8 cellular contexts compared by ENCODE assay signal in genomic region chr2:85539361-85540130, GRCh38. TPM values are rescaled to one million over a fixed set of nuclear protein-coding genes. Genes with fewer than 3 reads are reported as not detected.
DNase-seq lines count a peak whose midpoint lies in the region; TF ChIP-seq lines count a peak whose summit lies in the region.

No MANE protein-coding gene starts in this region.

- H3K27me3 ChIP-seq in GM23248 (replicated peaks; ENCODE audit: insufficient read depth) (no peaks in the 10 kb centered on the region), Loucy (ENCODE audit: insufficient read depth, low read length, poor library complexity, severe bottlenecking) (peaks cover 4% of the 10 kb centered on the region)

- in situ Hi-C loops in GM23248 (cut with MboI) = no loop called here

- H3K4me3 ChIP-seq in GM23248 (peak overlapping the region; percentile 92), Loucy (ENCODE audit: low read length, poor library complexity, severe bottlenecking) (peak overlapping the region; percentile 93)

- H3F3A ChIP-seq in GM23248 (ENCODE audit: insufficient read depth) (peaks cover 64% of the 10 kb centered on the region), Loucy (ENCODE audit: low read depth) (peaks cover 3% of the 10 kb centered on the region; the same call in 1 of the 2 replicates)

- peaks cover 37% of the 10 kb centered on the region for H3K4me1 ChIP-seq in GM23248 (ENCODE audit: insufficient read depth)
- peaks cover 54% of the 10 kb centered on the region for H3K4me1 ChIP-seq in Loucy (ENCODE audit: insufficient read depth, low read length, poor library complexity, severe bottlenecking)

- peak; percentile 80 for DNase-seq in GM03348 (ENCODE audit: low spot score)
- DNase-seq in GM23248 = peak; percentile 82
- peak; percentile 61 for DNase-seq in activated CD4-positive, CD25-positive, alpha-beta regulatory T cell treated with anti-CD3 and anti-CD28 coated beads, Interleukin-2, amount 50 U/mL, for 16 hours (ENCODE audit: low read depth, low spot score)
- DNase-seq in cerebellar cortex (ENCODE audit: low spot score) = peak; percentile 66
- DNase-seq in kidney tubule cell (ENCODE audit: low spot score) = peak; percentile 71
- DNase-seq in stimulated activated CD4-positive, alpha-beta T cell treated with anti-CD3 and anti-CD28 coated beads, Interleukin-1b, Interleukin-23, amount 100 ng/mL, for 4 hours (ENCODE audit: low read depth in 2 of 2) = peak; percentile 73
- no peak for DNase-seq in SHP77 (lab: John Stamatoyannopoulos, UW)

- peak overlapping the region; percentile 95 for H3K27ac ChIP-seq in GM23248

- H3K9me2 ChIP-seq in GM23248 (ENCODE audit: insufficient read depth) (no peaks in the 10 kb centered on the region), Loucy (replicated peaks; ENCODE audit: low read depth, low read length) (no peaks in the 10 kb centered on the region)

- H4K20me1 ChIP-seq in GM23248 (ENCODE audit: insufficient read depth) (peaks cover 30% of the 10 kb centered on the region), Loucy (ENCODE audit: insufficient read depth, low read length, poor library complexity, severe bottlenecking) (peaks cover 52% of the 10 kb centered on the region)

- H3K4me2 ChIP-seq in GM23248 (ENCODE audit: unreplicated experiment) (peak overlapping the region; percentile 100), Loucy (ENCODE audit: low read depth, low read length, poor library complexity, severe bottlenecking) (peak overlapping the region; percentile 97)

- H3K9me3 ChIP-seq in GM23248 (ENCODE audit: low read depth) (no peaks in the 10 kb centered on the region), Loucy (ENCODE audit: insufficient read depth, low read depth, low read length) (no peaks in the 10 kb centered on the region)

- no peak for TF ChIP-seq CTCF in Loucy (conservative IDR thresholded peaks at IDR 0.05; ENCODE audit: low read length)

- peak overlapping the region; percentile 98 for H3K9ac ChIP-seq in GM23248
- peak overlapping the region; percentile 100 for H3K9ac ChIP-seq in Loucy (ENCODE audit: low read depth, low read length, poor library complexity, severe bottlenecking)

- H3K79me2 ChIP-seq in GM23248 (ENCODE audit: insufficient read depth) = peaks cover 68% of the 10 kb centered on the region
- peaks cover 88% of the 10 kb centered on the region for H3K79me2 ChIP-seq in Loucy (ENCODE audit: insufficient read depth, low read length)

- H2AFZ ChIP-seq in GM23248 (no peak overlapping the region), Loucy (ENCODE audit: low read length) (no peak overlapping the region)

- 0 to 2% methylated on average over 25 to 54 of the region's 67 CpGs for WGBS in GM23248 (ENCODE audit: low coverage in 1 of 2, low lambda C conversion rate in 2 of 2, missing lambda C conversion rate in 2 of 2), 2 experiments

- H3K36me3 ChIP-seq in GM23248 (ENCODE audit: low read depth) (peaks cover 42% of the 10 kb centered on the region), Loucy (ENCODE audit: insufficient read depth, low read length) (peaks cover 47% of the 10 kb centered on the region)

RNA-seq across cellular contexts. Expression of gene MAT2A, which starts 0.6 kb away (rescaled TPM):
- total RNA-seq in GM23248 (2014; rRNA removed; shearing (Covaris generic)) = 104 and 125 TPM in 2 replicates
- polyA plus RNA-seq in GM23248 (2016; fragmentation: Nextera tagmentation; extraction: Ambion mirVana) = 193 and 217 TPM in 2 replicates

RNA-seq across cellular contexts. Expression of gene GGCX, which starts 21.7 kb away (rescaled TPM):
- 74.7 and 81.3 TPM in 2 replicates for total RNA-seq in GM23248 (2014; rRNA removed; shearing (Covaris generic))
- 62.7 and 65.4 TPM in 2 replicates for polyA plus RNA-seq in GM23248 (2016; fragmentation: Nextera tagmentation; extraction: Ambion mirVana)

RNA-seq across cellular contexts. Expression of gene VAMP8, which starts 37.8 kb away (rescaled TPM):
- 1.7 TPM in 1 of 2 replicates, not detected in the other for total RNA-seq in GM23248 (2014; rRNA removed; shearing (Covaris generic))
- polyA plus RNA-seq in GM23248 (2016; fragmentation: Nextera tagmentation; extraction: Ambion mirVana) = 1.0 and 1.2 TPM in 2 replicates

RNA-seq across cellular contexts. Expression of gene VAMP5, which starts 44.7 kb away (rescaled TPM):
- 50.3 and 59.0 TPM in 2 replicates for total RNA-seq in GM23248 (2014; rRNA removed; shearing (Covaris generic))
- 287 and 289 TPM in 2 replicates for polyA plus RNA-seq in GM23248 (2016; fragmentation: Nextera tagmentation; extraction: Ambion mirVana)

RNA-seq across cellular contexts. Expression of gene RNF181, which starts 56.0 kb away (rescaled TPM):
- 159 and 178 TPM in 2 replicates for total RNA-seq in GM23248 (2014; rRNA removed; shearing (Covaris generic))
- 294 and 308 TPM in 2 replicates for polyA plus RNA-seq in GM23248 (2016; fragmentation: Nextera tagmentation; extraction: Ambion mirVana)

Comparison
In these comparisons a context has a peak if more than half of its experiments do, and no peak if none do; other contexts are left out.
1. DNase-seq: peak in GM03348 (single experiment), GM23248 (single experiment), activated CD4-positive, CD25-positive, alpha-beta regulatory T cell treated with anti-CD3 and anti-CD28 coated beads, Interleukin-2, amount 50 U/mL, for 16 hours (single experiment), cerebellar cortex (single experiment), kidney tubule cell (single experiment) and stimulated activated CD4-positive, alpha-beta T cell treated with anti-CD3 and anti-CD28 coated beads, Interleukin-1b, Interleukin-23, amount 100 ng/mL, for 4 hours (2 of 2); none in SHP77 (0 of 2).